Comparison of ENCODE assay signal across 1 cellular context in the genomic region with DNA sequence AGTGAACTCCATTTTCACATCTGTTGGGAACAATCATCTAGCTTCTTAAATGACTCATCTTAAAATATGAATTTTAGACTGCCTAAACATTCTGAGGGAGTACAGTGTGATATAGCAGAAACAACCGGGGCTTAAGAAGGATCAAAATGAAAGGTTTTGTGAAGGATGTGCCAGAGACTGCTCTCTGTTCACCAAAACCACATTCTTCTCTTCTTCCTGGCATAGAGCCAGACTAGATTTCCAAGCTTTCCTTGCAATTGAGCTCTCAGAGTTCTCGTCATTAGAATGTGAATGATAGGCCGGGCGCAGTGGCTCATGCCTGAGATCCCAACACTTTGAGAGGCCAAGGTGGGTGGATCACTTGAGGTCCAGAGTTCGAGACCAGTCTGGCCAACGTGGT.
TF ChIP-seq lines count a peak whose summit lies in the region.

No MANE protein-coding gene starts in this region.

TF ChIP-seq in GM23338, 12 proteins besides CTCF, POLR2A, EP300 and RAD21 (continued from another document):
- TF ChIP-seq, protein P1, sequence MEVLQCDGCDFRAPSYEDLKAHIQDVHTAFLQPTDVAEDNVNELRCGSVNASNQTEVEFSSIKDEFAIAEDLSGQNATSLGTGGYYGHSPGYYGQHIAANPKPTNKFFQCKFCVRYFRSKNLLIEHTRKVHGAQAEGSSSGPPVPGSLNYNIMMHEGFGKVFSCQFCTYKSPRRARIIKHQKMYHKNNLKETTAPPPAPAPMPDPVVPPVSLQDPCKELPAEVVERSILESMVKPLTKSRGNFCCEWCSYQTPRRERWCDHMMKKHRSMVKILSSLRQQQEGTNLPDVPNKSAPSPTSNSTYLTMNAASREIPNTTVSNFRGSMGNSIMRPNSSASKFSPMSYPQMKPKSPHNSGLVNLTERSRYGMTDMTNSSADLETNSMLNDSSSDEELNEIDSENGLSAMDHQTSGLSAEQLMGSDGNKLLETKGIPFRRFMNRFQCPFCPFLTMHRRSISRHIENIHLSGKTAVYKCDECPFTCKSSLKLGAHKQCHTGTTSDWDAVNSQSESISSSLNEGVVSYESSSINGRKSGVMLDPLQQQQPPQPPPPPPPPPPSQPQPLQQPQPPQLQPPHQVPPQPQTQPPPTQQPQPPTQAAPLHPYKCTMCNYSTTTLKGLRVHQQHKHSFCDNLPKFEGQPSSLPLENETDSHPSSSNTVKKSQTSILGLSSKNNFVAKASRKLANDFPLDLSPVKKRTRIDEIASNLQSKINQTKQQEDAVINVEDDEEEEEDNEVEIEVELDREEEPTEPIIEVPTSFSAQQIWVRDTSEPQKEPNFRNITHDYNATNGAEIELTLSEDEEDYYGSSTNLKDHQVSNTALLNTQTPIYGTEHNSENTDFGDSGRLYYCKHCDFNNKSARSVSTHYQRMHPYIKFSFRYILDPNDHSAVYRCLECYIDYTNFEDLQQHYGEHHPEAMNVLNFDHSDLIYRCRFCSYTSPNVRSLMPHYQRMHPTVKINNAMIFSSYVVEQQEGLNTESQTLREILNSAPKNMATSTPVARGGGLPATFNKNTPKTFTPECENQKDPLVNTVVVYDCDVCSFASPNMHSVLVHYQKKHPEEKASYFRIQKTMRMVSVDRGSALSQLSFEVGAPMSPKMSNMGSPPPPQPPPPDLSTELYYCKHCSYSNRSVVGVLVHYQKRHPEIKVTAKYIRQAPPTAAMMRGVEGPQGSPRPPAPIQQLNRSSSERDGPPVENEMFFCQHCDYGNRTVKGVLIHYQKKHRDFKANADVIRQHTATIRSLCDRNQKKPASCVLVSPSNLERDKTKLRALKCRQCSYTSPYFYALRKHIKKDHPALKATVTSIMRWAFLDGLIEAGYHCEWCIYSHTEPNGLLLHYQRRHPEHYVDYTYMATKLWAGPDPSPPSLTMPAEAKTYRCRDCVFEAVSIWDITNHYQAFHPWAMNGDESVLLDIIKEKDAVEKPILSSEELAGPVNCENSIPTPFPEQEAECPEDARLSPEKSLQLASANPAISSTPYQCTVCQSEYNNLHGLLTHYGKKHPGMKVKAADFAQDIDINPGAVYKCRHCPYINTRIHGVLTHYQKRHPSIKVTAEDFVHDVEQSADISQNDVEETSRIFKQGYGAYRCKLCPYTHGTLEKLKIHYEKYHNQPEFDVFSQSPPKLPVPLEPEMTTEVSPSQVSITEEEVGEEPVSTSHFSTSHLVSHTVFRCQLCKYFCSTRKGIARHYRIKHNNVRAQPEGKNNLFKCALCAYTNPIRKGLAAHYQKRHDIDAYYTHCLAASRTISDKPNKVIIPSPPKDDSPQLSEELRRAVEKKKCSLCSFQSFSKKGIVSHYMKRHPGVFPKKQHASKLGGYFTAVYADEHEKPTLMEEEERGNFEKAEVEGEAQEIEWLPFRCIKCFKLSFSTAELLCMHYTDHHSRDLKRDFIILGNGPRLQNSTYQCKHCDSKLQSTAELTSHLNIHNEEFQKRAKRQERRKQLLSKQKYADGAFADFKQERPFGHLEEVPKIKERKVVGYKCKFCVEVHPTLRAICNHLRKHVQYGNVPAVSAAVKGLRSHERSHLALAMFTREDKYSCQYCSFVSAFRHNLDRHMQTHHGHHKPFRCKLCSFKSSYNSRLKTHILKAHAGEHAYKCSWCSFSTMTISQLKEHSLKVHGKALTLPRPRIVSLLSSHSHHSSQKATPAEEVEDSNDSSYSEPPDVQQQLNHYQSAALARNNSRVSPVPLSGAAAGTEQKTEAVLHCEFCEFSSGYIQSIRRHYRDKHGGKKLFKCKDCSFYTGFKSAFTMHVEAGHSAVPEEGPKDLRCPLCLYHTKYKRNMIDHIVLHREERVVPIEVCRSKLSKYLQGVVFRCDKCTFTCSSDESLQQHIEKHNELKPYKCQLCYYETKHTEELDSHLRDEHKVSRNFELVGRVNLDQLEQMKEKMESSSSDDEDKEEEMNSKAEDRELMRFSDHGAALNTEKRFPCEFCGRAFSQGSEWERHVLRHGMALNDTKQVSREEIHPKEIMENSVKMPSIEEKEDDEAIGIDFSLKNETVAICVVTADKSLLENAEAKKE (CRISPR knock-in tag; IDR thresholded peaks at IDR 0.05) = no peak
- TF ChIP-seq POLR2AphosphoS5 (IDR thresholded peaks at IDR 0.05; ENCODE audit: low read depth) = no peak
- TF ChIP-seq CREB1 (CRISPR knock-in tag; IDR thresholded peaks at IDR 0.05; ENCODE audit: low read depth) = no peak
